In the genomic region with DNA sequence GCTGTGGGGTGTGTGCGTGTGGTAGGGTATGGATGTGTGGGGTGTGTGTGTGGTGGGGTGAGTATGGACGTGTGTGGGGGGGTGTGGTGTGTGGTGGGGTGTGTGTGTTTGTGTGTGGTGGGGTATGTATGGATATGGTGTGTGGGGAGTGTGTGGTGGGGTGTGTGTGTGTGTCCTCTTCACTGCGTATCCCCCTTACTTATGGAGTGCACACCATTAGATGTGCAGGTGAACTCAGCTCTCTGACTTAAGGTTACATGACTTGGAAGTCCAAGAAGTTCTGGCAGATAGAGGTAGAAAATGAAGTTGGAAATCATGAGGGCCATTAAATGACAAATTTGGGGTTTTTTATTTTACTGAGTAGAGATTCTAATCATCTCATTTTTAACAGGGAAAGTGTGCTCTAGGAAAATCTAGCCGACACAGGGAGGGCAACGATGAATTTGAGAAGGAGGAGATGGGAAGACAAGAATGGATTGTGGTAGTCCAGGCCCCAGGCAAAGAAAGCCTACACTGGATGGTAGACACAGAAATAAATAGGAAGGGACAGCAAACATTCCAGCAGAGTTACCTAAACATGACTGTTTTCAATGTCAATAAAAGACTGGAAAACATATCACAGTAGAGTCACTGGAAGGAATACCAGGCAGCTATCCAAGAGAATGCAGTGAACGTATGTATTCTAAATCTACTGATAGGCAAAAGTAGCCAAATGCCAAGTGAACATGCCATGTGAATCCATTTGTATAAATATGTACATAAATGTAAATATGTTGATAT, we compare ENCODE assay signal across 18 cellular contexts.
DNase-seq lines count a peak whose midpoint lies in the region; ATAC-seq and TF ChIP-seq lines count a peak whose summit lies in the region.
"Had no signal": no experiment of that assay in that cellular context is flagged by ENCODE, and none has a peak within 500 bp of the region (broad histone marks: within the 10 kb centered on the region; RNA-seq: fewer than 3 reads in every experiment).

No MANE protein-coding gene starts in this region.

- intact Hi-C loops in naive thymus-derived CD4-positive, alpha-beta T cell (cut with micrococcal nuclease): no loop called here
- intact Hi-C loops in activated T-helper 2 cell treated with anti-CD3 and anti-CD28 coated beads, Interferon-gamma antibody, Interleukin-2, Interleukin-4, amounts not matched to agents 10 μg/mL and 5 μg/mL and 100 μg/mL, durations not matched to agents 14 hours and 24 hours and 36 hours (cut with micrococcal nuclease): no loop called here

- peak; percentile 10 for ATAC-seq in naive thymus-derived CD4-positive, alpha-beta T cell
- ATAC-seq: foreskin keratinocyte had no signal

- H3K36me3 ChIP-seq in brain microvascular endothelial cell (replicated peaks): peaks cover 3% of the 10 kb centered on the region
- no peaks in the 10 kb centered on the region for H3K36me3 ChIP-seq in naive thymus-derived CD4-positive, alpha-beta T cell (ENCODE audit: control insufficient read depth in 2 of 3, insufficient read depth in 3 of 3, low read length in 3 of 3)
- H3K36me3 ChIP-seq: colonic mucosa, thoracic aorta had no signal

- H3K9me3 ChIP-seq in naive thymus-derived CD4-positive, alpha-beta T cell (ENCODE audit: control insufficient read depth in 2 of 3, low read length in 3 of 3): no peaks in the 10 kb centered on the region
- H3K9me3 ChIP-seq: colonic mucosa, thoracic aorta had no signal

- in situ Hi-C loops in brain microvascular endothelial cell (cut with HindIII; ENCODE audit: low pct_ligation_motif_present, low sequenced_read_pairs): no loop called here

- no peak overlapping the region for H3K4me3 Mint-ChIP-seq in HFFc6
- no peak overlapping the region for H3K4me3 Mint-ChIP-seq in naive thymus-derived CD4-positive, alpha-beta T cell
- H3K4me3 Mint-ChIP-seq in activated T-helper 2 cell treated with anti-CD3 and anti-CD28 coated beads, Interferon-gamma antibody, Interleukin-2, Interleukin-4, amounts not matched to agents 10 μg/mL and 5 μg/mL and 100 μg/mL, durations not matched to agents 14 hours and 24 hours and 36 hours (ENCODE audit: low read depth): no peak overlapping the region
- H3K4me3 Mint-ChIP-seq: activated CD4-positive, alpha-beta memory T cell treated with anti-CD3 and anti-CD28 coated beads, Interleukin-2, amount 10 ng/mL, durations not matched to agents 7 days and 5 days; activated naive CD4-positive, alpha-beta T cell treated with anti-CD3 and anti-CD28 coated beads, Interleukin-2, amount 10 ng/mL, durations not matched to agents 7 days and 5 days had no signal

- H3K27me3 ChIP-seq in brain microvascular endothelial cell (replicated peaks): no peaks in the 10 kb centered on the region
- H3K27me3 ChIP-seq in naive thymus-derived CD4-positive, alpha-beta T cell (ENCODE audit: control insufficient read depth in 2 of 2, insufficient read depth in 2 of 2, low read length in 2 of 2): no peaks in the 10 kb centered on the region
- H3K27me3 ChIP-seq: colonic mucosa, foreskin keratinocyte had no signal

- CTCF ChIA-PET in AG04449 (lab: Yijun Ruan, JAX): no interaction called here
- CTCF ChIA-PET in naive thymus-derived CD4-positive, alpha-beta T cell (lab: Charles Lee): no interaction called here

- POLR2A ChIA-PET in AG04449 (lab: Yijun Ruan, JAX): no interaction called here
- POLR2A ChIA-PET in naive thymus-derived CD4-positive, alpha-beta T cell (lab: Charles Lee): interaction anchor here (0.7 kb wide), 1 partner anchor 212 kb away, joined by 4 read pairs; no protein-coding TSS in a partner anchor

- H3K27ac Mint-ChIP-seq in HFFc6: no peak overlapping the region
- no peak overlapping the region for H3K27ac Mint-ChIP-seq in naive thymus-derived CD4-positive, alpha-beta T cell
- H3K27ac Mint-ChIP-seq in activated T-helper 2 cell treated with anti-CD3 and anti-CD28 coated beads, Interferon-gamma antibody, Interleukin-2, Interleukin-4, amounts not matched to agents 10 μg/mL and 5 μg/mL and 100 μg/mL, durations not matched to agents 14 hours and 24 hours and 36 hours: no peak overlapping the region
- H3K27ac Mint-ChIP-seq: activated CD4-positive, alpha-beta memory T cell treated with anti-CD3 and anti-CD28 coated beads, Interleukin-2, amount 10 ng/mL, durations not matched to agents 7 days and 5 days; activated naive CD4-positive, alpha-beta T cell treated with anti-CD3 and anti-CD28 coated beads, Interleukin-2, amount 10 ng/mL, durations not matched to agents 7 days and 5 days had no signal

- TF ChIP-seq CTCF in AG04449 (IDR thresholded peaks at IDR 0.05; ENCODE audit: insufficient read depth, low read length, missing control alignments) (no peak), HFFc6 (IDR thresholded peaks at IDR 0.05) (no peak), brain microvascular endothelial cell (IDR thresholded peaks at IDR 0.05; ENCODE audit: low read depth, low read length, missing control alignments) (no peak)

- H3K4me1 ChIP-seq in naive thymus-derived CD4-positive, alpha-beta T cell (ENCODE audit: control insufficient read depth in 2 of 2, insufficient read depth in 2 of 2, low read length in 2 of 2): no peaks in the 10 kb centered on the region
- H3K4me1 ChIP-seq: colonic mucosa had no signal

- H3K27me3 Mint-ChIP-seq in HFFc6 (ENCODE audit: insufficient read depth): peaks cover 2% of the 10 kb centered on the region; the same call in 1 of the 2 replicates
- peaks cover 8 to 13% (median 10%) of the 10 kb centered on the region in 5 donors for H3K27me3 Mint-ChIP-seq in naive thymus-derived CD4-positive, alpha-beta T cell
- peaks cover 5% of the 10 kb centered on the region for H3K27me3 Mint-ChIP-seq in activated T-helper 2 cell treated with anti-CD3 and anti-CD28 coated beads, Interferon-gamma antibody, Interleukin-2, Interleukin-4, amounts not matched to agents 10 μg/mL and 5 μg/mL and 100 μg/mL, durations not matched to agents 14 hours and 24 hours and 36 hours (ENCODE audit: low read depth)
- H3K27me3 Mint-ChIP-seq: activated CD4-positive, alpha-beta memory T cell treated with anti-CD3 and anti-CD28 coated beads, Interleukin-2, amount 10 ng/mL, durations not matched to agents 7 days and 5 days; activated naive CD4-positive, alpha-beta T cell treated with anti-CD3 and anti-CD28 coated beads, Interleukin-2, amount 10 ng/mL, durations not matched to agents 7 days and 5 days had no signal

- H3K36me3 Mint-ChIP-seq in HFFc6 (ENCODE audit: low read depth): no peaks in the 10 kb centered on the region
- no peaks in the 10 kb centered on the region for H3K36me3 Mint-ChIP-seq in naive thymus-derived CD4-positive, alpha-beta T cell
- no peaks in the 10 kb centered on the region for H3K36me3 Mint-ChIP-seq in activated T-helper 2 cell treated with anti-CD3 and anti-CD28 coated beads, Interferon-gamma antibody, Interleukin-2, Interleukin-4, amounts not matched to agents 10 μg/mL and 5 μg/mL and 100 μg/mL, durations not matched to agents 14 hours and 24 hours and 36 hours (ENCODE audit: low read depth)
- H3K36me3 Mint-ChIP-seq: activated naive CD4-positive, alpha-beta T cell treated with anti-CD3 and anti-CD28 coated beads, Interleukin-2, amount 10 ng/mL, durations not matched to agents 7 days and 5 days had no signal

- H3K4me3 ChIP-seq in AG04449 (ENCODE audit: low read depth, low read length): no peak overlapping the region
- H3K4me3 ChIP-seq in brain microvascular endothelial cell (ENCODE audit: low read depth, low read length): no peak overlapping the region
- no peak overlapping the region for H3K4me3 ChIP-seq in naive thymus-derived CD4-positive, alpha-beta T cell (ENCODE audit: low read length)
- H3K4me3 ChIP-seq: colonic mucosa, thoracic aorta had no signal

- H3K27ac ChIP-seq in brain microvascular endothelial cell: no peak overlapping the region
- no peak overlapping the region for H3K27ac ChIP-seq in naive thymus-derived CD4-positive, alpha-beta T cell (ENCODE audit: low read depth, low read length)
- H3K27ac ChIP-seq: colonic mucosa, foreskin keratinocyte, thoracic aorta had no signal

- DNase-seq in AG04449 (ENCODE audit: low read depth, low spot score) (peak; percentile 41), HFFc6 (peak; percentile 2), brain microvascular endothelial cell (peak; percentile 40), C1 segment of cervical spinal cord (lab: John Stamatoyannopoulos, UW) (no peak), NCI-H1436 treated with DMSO at 0.1 percent for 48 hours (lab: John Stamatoyannopoulos, UW) (no peak)
- no peak for DNase-seq in naive thymus-derived CD4-positive, alpha-beta T cell
- no peak for DNase-seq in activated T-helper 2 cell treated with anti-CD3 and anti-CD28 coated beads, Interferon-gamma antibody, Interleukin-2, Interleukin-4, amounts not matched to agents 10 μg/mL and 5 μg/mL and 100 μg/mL, durations not matched to agents 14 hours and 24 hours and 36 hours (ENCODE audit: low spot score)
- DNase-seq in activated naive CD4-positive, alpha-beta T cell (lab: John Stamatoyannopoulos, UW): no peak
- DNase-seq: activated CD4-positive, alpha-beta memory T cell treated with anti-CD3 and anti-CD28 coated beads, Interleukin-2, amount 10 ng/mL, durations not matched to agents 7 days and 5 days; activated CD4-positive, CD25-positive, alpha-beta regulatory T cell; activated naive CD4-positive, alpha-beta T cell treated with anti-CD3 and anti-CD28 coated beads, Interleukin-2, amount 10 ng/mL, durations not matched to agents 7 days and 5 days; colonic mucosa; DND-41; Kasumi-1; NCI-H1105; NCI-H526 treated with DMSO at 0.1 percent for 48 hours had no signal

- peaks cover 28% of the 10 kb centered on the region for H3K4me1 Mint-ChIP-seq in HFFc6 (ENCODE audit: low read depth)
- H3K4me1 Mint-ChIP-seq in naive thymus-derived CD4-positive, alpha-beta T cell: no peaks in the 10 kb centered on the region
- H3K4me1 Mint-ChIP-seq in activated T-helper 2 cell treated with anti-CD3 and anti-CD28 coated beads, Interferon-gamma antibody, Interleukin-2, Interleukin-4, amounts not matched to agents 10 μg/mL and 5 μg/mL and 100 μg/mL, durations not matched to agents 14 hours and 24 hours and 36 hours (ENCODE audit: low read depth): no peaks in the 10 kb centered on the region
- H3K4me1 Mint-ChIP-seq: activated CD4-positive, alpha-beta memory T cell treated with anti-CD3 and anti-CD28 coated beads, Interleukin-2, amount 10 ng/mL, durations not matched to agents 7 days and 5 days; activated naive CD4-positive, alpha-beta T cell treated with anti-CD3 and anti-CD28 coated beads, Interleukin-2, amount 10 ng/mL, durations not matched to agents 7 days and 5 days had no signal

- no peaks in the 10 kb centered on the region for H3K9me3 Mint-ChIP-seq in HFFc6
- peaks cover 0 to 5% (median 0%) of the 10 kb centered on the region in 11 donors for H3K9me3 Mint-ChIP-seq in naive thymus-derived CD4-positive, alpha-beta T cell
- H3K9me3 Mint-ChIP-seq in activated T-helper 2 cell treated with anti-CD3 and anti-CD28 coated beads, Interferon-gamma antibody, Interleukin-2, Interleukin-4, amounts not matched to agents 10 μg/mL and 5 μg/mL and 100 μg/mL, durations not matched to agents 14 hours and 24 hours and 36 hours: no peaks in the 10 kb centered on the region
- H3K9me3 Mint-ChIP-seq: activated CD4-positive, alpha-beta memory T cell treated with anti-CD3 and anti-CD28 coated beads, Interleukin-2, amount 10 ng/mL, durations not matched to agents 7 days and 5 days; activated naive CD4-positive, alpha-beta T cell treated with anti-CD3 and anti-CD28 coated beads, Interleukin-2, amount 10 ng/mL, durations not matched to agents 7 days and 5 days had no signal

Comparison
In these comparisons a context has a peak if more than half of its experiments do, and no peak if none do; other contexts are left out.
1. DNase-seq: peak in AG04449 (single experiment), HFFc6 (single experiment) and brain microvascular endothelial cell (single experiment); none in naive thymus-derived CD4-positive, alpha-beta T cell (0 of 9), C1 segment of cervical spinal cord (0 of 14), activated T-helper 2 cell treated with anti-CD3 and anti-CD28 coated beads, Interferon-gamma antibody, Interleukin-2, Interleukin-4, amounts not matched to agents 10 μg/mL and 5 μg/mL and 100 μg/mL, durations not matched to agents 14 hours and 24 hours and 36 hours (single experiment), activated naive CD4-positive, alpha-beta T cell (0 of 4) and NCI-H1436 treated with DMSO at 0.1 percent for 48 hours (single experiment).